9 cellular contexts compared by ENCODE assay signal in genomic region chr4:73851293-73851692, GRCh38. TPM values are rescaled to one million over a fixed set of nuclear protein-coding genes. Genes with fewer than 3 reads are reported as not detected.
"Had no signal": no experiment of that assay in that cellular context is flagged by ENCODE, and none has a peak within 500 bp of the region (broad histone marks: within the 10 kb centered on the region; RNA-seq: fewer than 3 reads in every experiment).

No MANE protein-coding gene starts in this region.

- H2AFZ ChIP-seq: GM23248 had no signal

- H3K4me3 ChIP-seq: GM23248, HAP-1 had no signal

- H3K4me1 ChIP-seq: HAP-1 had no signal

- H3K9ac ChIP-seq: GM23248, KMS-11 had no signal

- H3K9me3 ChIP-seq: HAP-1 had no signal

- H3K4me2 ChIP-seq: KMS-11 had no signal

- H3K36me3 ChIP-seq: HAP-1 had no signal

- FAIRE-seq: HepG2 had no signal

- ATAC-seq: HepG2 had no signal

- DNase-seq: GM23248, GOT3, H7, KBM-7 had no signal

- H3K27ac ChIP-seq: GM23248, HL-60, KMS-11 had no signal

RNA-seq across cellular contexts. Expression of gene PF4V1, which starts 1.8 kb away (rescaled TPM):
- polyA plus RNA-seq: HepG2, IgD-negative memory B cell had no signal

RNA-seq across cellular contexts. Expression of gene CXCL6, which starts 14.8 kb away (rescaled TPM):
- polyA plus RNA-seq: HepG2, IgD-negative memory B cell had no signal

RNA-seq across cellular contexts. Expression of gene CXCL1, which starts 17.9 kb away (rescaled TPM):
- polyA plus RNA-seq: HepG2, IgD-negative memory B cell had no signal
